ENCODE assay signal across 8 cellular contexts in genomic region chr22:20079745-20080444, GRCh38.
DNase-seq lines count a peak whose midpoint lies in the region; ATAC-seq and TF ChIP-seq lines count a peak whose summit lies in the region.

Gene DGCR8 (plus strand): TSS chr22:20080241. CDS start chr22:20085964, 5,723 bp downstream.

- ATAC-seq in GM19043 (IDR thresholded peaks at IDR 0.05; ENCODE audit: low read depth, unreplicated experiment) (peak; percentile 65), HG03378 (IDR thresholded peaks at IDR 0.05; ENCODE audit: unreplicated experiment) (peak; percentile 36)

- no peak for TF ChIP-seq CTCF in AG10803 (conservative IDR thresholded peaks at IDR 0.05; ENCODE audit: low read length)

- H3K27ac ChIP-seq in cingulate gyrus (ENCODE audit: low read depth, low read length): peak within 1 kb of the TSS; percentile 98

- H3K4me3 ChIP-seq in AG10803 (ENCODE audit: low read length): peak within 1 kb of the TSS; percentile 73

- DNase-seq in AG10803 (ENCODE audit: low read depth) (peak; percentile 94), NCI-H446 treated with DMSO at 0.1 percent for 48 hours (lab: John Stamatoyannopoulos, UW) (peak; percentile 94), kidney glomerular epithelial cell (lab: John Stamatoyannopoulos, UW) (peak; percentile 79)
- DNase-seq in activated CD4-positive, alpha-beta T cell treated with anti-CD3 and anti-CD28 coated beads for 24 hours (ENCODE audit: low read depth in 2 of 2): peak; percentile 39 to 45
- DNase-seq in stimulated activated CD4-positive, alpha-beta T cell treated with anti-CD3 and anti-CD28 coated beads, Interleukin-15, amount 100 ng/mL, for 24 hours: peak; percentile 78

Comparison
In these comparisons a context has a peak if more than half of its experiments do, and no peak if none do; other contexts are left out.
1. Peak in every context shown above with its lines: DNase-seq, ATAC-seq, H3K4me3 ChIP-seq and H3K27ac ChIP-seq.
2. DNase-seq: peak in every context shown above with its lines; median percentile 94 in AG10803; 94 in NCI-H446 treated with DMSO at 0.1 percent for 48 hours; 79 in kidney glomerular epithelial cell; 78 in stimulated activated CD4-positive, alpha-beta T cell treated with anti-CD3 and anti-CD28 coated beads, Interleukin-15, amount 100 ng/mL, for 24 hours; 42 in activated CD4-positive, alpha-beta T cell treated with anti-CD3 and anti-CD28 coated beads for 24 hours.